In genomic region chr11:14306481-14306880, GRCh38 we compare ENCODE assay signal across 21 cellular contexts. TPM values are rescaled to one million over a fixed set of nuclear protein-coding genes. Genes with fewer than 3 reads are reported as not detected.
A peak's percentile ranks its signal among the peaks of the same experiment; 100 is the strongest.
DNase-seq lines count a peak whose midpoint lies in the region; ATAC-seq and TF ChIP-seq lines count a peak whose summit lies in the region.
"Had no signal": no experiment of that assay in that cellular context is flagged by ENCODE, and none has a peak within 500 bp of the region (broad histone marks: within the 10 kb centered on the region; RNA-seq: fewer than 3 reads in every experiment).

No MANE protein-coding gene starts in this region.

- H3K36me3 ChIP-seq in endodermal cell (ENCODE audit: control insufficient read depth, insufficient read depth, low read length) (no peaks in the 10 kb centered on the region), PC-9 (ENCODE audit: low read depth) (no peaks in the 10 kb centered on the region)
- H3K36me3 ChIP-seq: pancreas, sigmoid colon had no signal

- ATAC-seq in naive B cell (ENCODE audit: low read depth in 2 of 2) (no peak), sciatic nerve (no peak)
- ATAC-seq: effector memory CD8-positive, alpha-beta T cell; left ventricle myocardium superior; pancreas had no signal

- peaks cover 84% of the 10 kb centered on the region for H3K79me2 ChIP-seq in PC-9 (ENCODE audit: low read depth)

- H3K4me3 Mint-ChIP-seq in endodermal cell (no peak overlapping the region), naive B cell (peak overlapping the region in 3 of 8 donors; percentile 21 to 54 (median 41)), immature natural killer cell (no peak overlapping the region)
- H3K4me3 Mint-ChIP-seq: central memory CD8-positive, alpha-beta T cell had no signal

- H3K27me3 ChIP-seq in endodermal cell (ENCODE audit: control insufficient read depth, insufficient read depth, low read length, poor library complexity, severe bottlenecking), result no peaks in the 10 kb centered on the region
- H3K27me3 ChIP-seq in PC-9 (ENCODE audit: insufficient read depth, low read depth), result no peaks in the 10 kb centered on the region
- H3K27me3 ChIP-seq: pancreas, sigmoid colon had no signal

- H3K4me3 ChIP-seq in GM12865 (ENCODE audit: low read depth, low read length), result no peak overlapping the region
- no peak overlapping the region for H3K4me3 ChIP-seq in endodermal cell (ENCODE audit: low read length)
- H3K4me3 ChIP-seq in PC-9, result no peak overlapping the region
- H3K4me3 ChIP-seq: pancreas, sigmoid colon had no signal

- H3K9ac ChIP-seq in endodermal cell (ENCODE audit: extremely low read depth, low read length, poor library complexity, severe bottlenecking), result no peak overlapping the region

- H3K36me3 Mint-ChIP-seq in endodermal cell (ENCODE audit: low read depth), result no peaks in the 10 kb centered on the region
- H3K36me3 Mint-ChIP-seq in naive B cell, result no peaks in the 10 kb centered on the region
- H3K36me3 Mint-ChIP-seq in immature natural killer cell, result no peaks in the 10 kb centered on the region

- no peak overlapping the region for H2AFZ ChIP-seq in PC-9

- in situ Hi-C loops in KBM-7 (cut with MboI; ENCODE audit: low pct_unique_long_range_greater_than_20kb, low sequenced_read_pairs), result no loop called here

- peaks cover 6% of the 10 kb centered on the region; the same call in 1 of the 2 replicates for H3F3A ChIP-seq in PC-9 (ENCODE audit: insufficient read depth, low read depth)

- H3K27ac ChIP-seq in endodermal cell (ENCODE audit: low read depth, low read length), result no peak overlapping the region
- H3K27ac ChIP-seq in PC-9, result no peak overlapping the region
- H3K27ac ChIP-seq: pancreas, sigmoid colon had no signal

- intact Hi-C loops in sciatic nerve (cut with DNase I), result loop anchor here (10.0 kb wide), 1 partner anchor 148 kb away; no protein-coding TSS in a partner anchor
- intact Hi-C loops in PC-9 (cut with micrococcal nuclease; ENCODE audit: unreplicated experiment), result no loop called here

- no peak for DNase-seq in GM12865 (ENCODE audit: low read depth)
- peak; percentile 27 for DNase-seq in M059J (ENCODE audit: low read depth)
- no peak for DNase-seq in endodermal cell
- DNase-seq in naive B cell, result no peak
- DNase-seq in KBM-7, result no peak
- DNase-seq in sciatic nerve (ENCODE audit: low spot score), result no peak
- no peak for DNase-seq in PC-9
- no peak for DNase-seq in immature natural killer cell
- DNase-seq: activated CD4-positive, CD25-positive, alpha-beta regulatory T cell; activated gamma-delta T cell; COR-L47; effector memory CD8-positive, alpha-beta T cell; foreskin fibroblast; left ventricle myocardium superior; MM.1S; NCI-H1694 treated with DMSO at 0.1 percent for 48 hours; NCI-H345; pancreas; sigmoid colon; T-helper 1 cell had no signal

- CTCF ChIA-PET in PC-9 (lab: Charles Lee), result interaction anchor here (0.6 kb wide), 1 partner anchor 22 kb away, joined by 3 read pairs; no protein-coding TSS in a partner anchor

- peaks cover 2% of the 10 kb centered on the region for H3K4me1 ChIP-seq in endodermal cell (ENCODE audit: control insufficient read depth, insufficient read depth, low read length)
- no peaks in the 10 kb centered on the region for H3K4me1 ChIP-seq in PC-9 (replicated peaks; ENCODE audit: insufficient read depth)

- H3K27ac Mint-ChIP-seq in endodermal cell (no peak overlapping the region), naive B cell (peak overlapping the region in 4 of 6 donors; percentile 8 to 81 (median 58)), immature natural killer cell (peak overlapping the region in 2 of 6 donors; percentile 5 to 16)

- no peak overlapping the region for H3K4me2 ChIP-seq in PC-9

- H3K27me3 Mint-ChIP-seq in endodermal cell (ENCODE audit: insufficient read depth) (no peaks in the 10 kb centered on the region), naive B cell (no peaks in the 10 kb centered on the region), immature natural killer cell (ENCODE audit: low read depth in 3 of 3) (no peaks in the 10 kb centered on the region)
- H3K27me3 Mint-ChIP-seq: central memory CD8-positive, alpha-beta T cell; effector memory CD8-positive, alpha-beta T cell had no signal

- H4K20me1 ChIP-seq in PC-9 (ENCODE audit: insufficient read depth), result no peaks in the 10 kb centered on the region; the same call in 1 of the 2 replicates

- no peaks in the 10 kb centered on the region for H3K9me3 Mint-ChIP-seq in endodermal cell
- H3K9me3 Mint-ChIP-seq in naive B cell, result no peaks in the 10 kb centered on the region
- no peaks in the 10 kb centered on the region for H3K9me3 Mint-ChIP-seq in immature natural killer cell
- H3K9me3 Mint-ChIP-seq: central memory CD8-positive, alpha-beta T cell; effector memory CD8-positive, alpha-beta T cell had no signal

- H3K9me3 ChIP-seq in endodermal cell (ENCODE audit: control insufficient read depth, low read length) (no peaks in the 10 kb centered on the region), PC-9 (ENCODE audit: insufficient read depth, low read depth) (no peaks in the 10 kb centered on the region)
- H3K9me3 ChIP-seq: pancreas, sigmoid colon had no signal

- H3K4me1 Mint-ChIP-seq in endodermal cell (peaks cover 7% of the 10 kb centered on the region), naive B cell (peaks cover 0 to 50% (median 12%) of the 10 kb centered on the region in 3 donors), immature natural killer cell (peaks cover 0 to 47% of the 10 kb centered on the region in 2 donors)

- H3K9me2 ChIP-seq in PC-9 (ENCODE audit: insufficient read depth), result no peaks in the 10 kb centered on the region

- POLR2A ChIA-PET in PC-9 (lab: Charles Lee; ENCODE audit: unreplicated experiment), result no interaction called here

- no TSS peak for BruUV-seq in PC-9 (replicated peaks; lab: Mats Ljungman, UMichigan)

- WGBS in endodermal cell (ENCODE audit: insufficient coverage in 1 of 2, insufficient read length in 1 of 2), 2 experiments, result 88 to 93% methylated on average over 1 of the region's 1 CpG

- TF ChIP-seq CTCF in GM12865 (IDR thresholded peaks at IDR 0.05; ENCODE audit: insufficient read depth, low read depth, low read length, missing control alignments) (peak; percentile 14), endodermal cell (conservative IDR thresholded peaks at IDR 0.05) (peak; percentile 68), PC-9 (conservative IDR thresholded peaks at IDR 0.05) (no peak)

RNA-seq across cellular contexts. Expression of gene RRAS2, which starts 52.5 kb away (rescaled TPM):
- total RNA-seq in M059J (2014; rRNA removed; shearing (Covaris generic)), result 127 and 143 TPM in 2 replicates
- total RNA-seq in endodermal cell, result 10 to 100 TPM; 75.1 to 99.7 TPM
- 48.4 TPM for polyA plus RNA-seq in endodermal cell (2013, experiment 1 of 2)
- polyA plus RNA-seq in endodermal cell (2013, experiment 2 of 2), result 43.3 TPM
- 100 to 1,000 TPM in 4 of 6 donors, 10 to 100 TPM in 2; 95.9 to 155 (median 118) TPM for polyA plus RNA-seq in naive B cell (ENCODE audit: low read depth in 6 of 6)
- 23.4 TPM for total RNA-seq in sciatic nerve
- 30.7 and 42.2 TPM in 2 replicates for total RNA-seq in PC-9 (2021)
- 10 to 100 TPM; 66.4 to 96.4 (median 85.9) TPM for polyA plus RNA-seq in immature natural killer cell
